ENCODE assay signal across 16 cellular contexts in the genomic region with DNA sequence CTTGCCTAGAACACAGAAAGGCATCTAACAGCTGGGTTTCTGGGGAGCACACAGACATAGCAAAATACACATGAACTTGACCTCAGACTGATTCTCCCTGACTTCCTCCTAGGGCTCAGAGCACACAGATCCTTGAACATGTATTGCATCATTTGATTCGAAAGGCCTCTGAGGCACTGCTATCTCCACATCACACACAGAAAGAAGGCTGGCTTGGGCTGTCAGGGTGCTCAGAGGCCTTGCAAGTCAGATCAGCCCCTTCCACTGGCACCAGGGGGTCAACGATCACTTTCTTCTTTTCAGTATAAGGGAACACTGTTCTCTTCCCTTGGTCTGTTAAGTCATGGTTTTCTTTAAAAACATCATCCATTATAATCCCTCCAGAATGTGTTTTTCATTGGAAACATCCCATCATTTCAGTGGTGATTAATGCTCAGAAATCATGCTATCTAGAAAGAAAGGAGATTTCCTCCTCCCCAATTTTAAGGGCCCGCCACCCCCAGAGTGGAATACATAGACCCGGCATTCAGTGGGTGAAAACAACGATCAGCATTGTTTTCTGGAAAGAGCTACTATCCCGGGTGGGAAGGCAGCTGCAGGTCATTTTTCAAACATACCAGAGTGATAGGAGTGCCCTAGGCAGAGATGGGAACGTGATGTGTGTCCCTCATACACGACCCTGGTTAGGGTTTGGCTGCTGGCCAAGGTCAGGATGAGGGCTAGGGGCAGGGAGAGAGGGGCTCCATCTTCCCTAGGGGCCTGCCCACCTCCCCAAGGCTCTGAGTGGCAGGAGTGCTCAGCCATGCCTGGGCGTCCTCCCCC.
DNase-seq lines count a peak whose midpoint lies in the region; ATAC-seq, FAIRE-seq and TF ChIP-seq lines count a peak whose summit lies in the region.
"Had no signal": no experiment of that assay in that cellular context is flagged by ENCODE, and none has a peak within 500 bp of the region (broad histone marks: within the 10 kb centered on the region; RNA-seq: fewer than 3 reads in every experiment).

No MANE protein-coding gene starts in this region.

- no peaks in the 10 kb centered on the region for H3K27me3 ChIP-seq in tibial artery

- H3K4me1 Mint-ChIP-seq in activated CD4-positive, alpha-beta T cell treated with anti-CD3 and anti-CD28 coated beads for 36 hours: peaks cover 7% of the 10 kb centered on the region

- no peaks in the 10 kb centered on the region for H3K36me3 ChIP-seq in kidney (ENCODE audit: control insufficient read depth in 1 of 2, insufficient read depth in 2 of 2, low read length in 2 of 2)
- H3K36me3 ChIP-seq in tibial artery: no peaks in the 10 kb centered on the region

- peak; percentile 33 for ATAC-seq in activated CD4-positive, alpha-beta T cell treated with anti-CD3 and anti-CD28 coated beads for 36 hours
- ATAC-seq in GM19397 (IDR thresholded peaks at IDR 0.05; ENCODE audit: unreplicated experiment): no peak
- ATAC-seq in HG03196 (IDR thresholded peaks at IDR 0.05; ENCODE audit: unreplicated experiment): no peak
- ATAC-seq: activated CD4-positive, CD25-positive, alpha-beta regulatory T cell treated with anti-CD3 and anti-CD28 coated beads, Interleukin-2, amount 50 U/mL, for 24 hours; activated T-cell treated with anti-CD3 and anti-CD28 coated beads, Interleukin-2, amount 50 U/mL, for 4 hours had no signal

- peaks cover 4% of the 10 kb centered on the region for H3K9me3 Mint-ChIP-seq in activated CD4-positive, alpha-beta T cell treated with anti-CD3 and anti-CD28 coated beads for 36 hours (ENCODE audit: low read depth)

- no peak overlapping the region for H3K4me3 Mint-ChIP-seq in activated CD4-positive, alpha-beta T cell treated with anti-CD3 and anti-CD28 coated beads for 36 hours
- H3K4me3 Mint-ChIP-seq: activated T-cell treated with anti-CD3 and anti-CD28 coated beads, Interleukin-2, amount 50 U/mL, for 4 hours; nephron progenitor cell had no signal

- H3K4me1 ChIP-seq in kidney (ENCODE audit: control insufficient read depth in 1 of 2, insufficient read depth in 1 of 2, low read depth in 1 of 2, low read length in 2 of 2): peaks cover 0 to 4% of the 10 kb centered on the region in 2 donors
- no peaks in the 10 kb centered on the region for H3K4me1 ChIP-seq in tibial artery

- TF ChIP-seq CTCF in kidney (IDR thresholded peaks at IDR 0.05; ENCODE audit: borderline replicate concordance, extremely low read depth, insufficient read depth) (no peak), tibial artery (IDR thresholded peaks at IDR 0.05) (no peak)

- no peak overlapping the region for H3K9ac ChIP-seq in kidney (ENCODE audit: low read length in 2 of 2)

- H3K27ac ChIP-seq in kidney (ENCODE audit: low read depth in 2 of 2, low read length in 2 of 2) (no peak overlapping the region), substantia nigra (ENCODE audit: low read depth, low read length, poor library complexity, severe bottlenecking) (peak overlapping the region; percentile 78), tibial artery (no peak overlapping the region)

- H3K4me3 ChIP-seq in kidney (ENCODE audit: low read length in 2 of 2) (no peak overlapping the region), tibial artery (no peak overlapping the region)

- POLR2A ChIA-PET in activated CD4-positive, alpha-beta T cell treated with anti-CD3 and anti-CD28 coated beads for 36 hours (lab: Charles Lee): no interaction called here

- no peaks in the 10 kb centered on the region for H3K36me3 Mint-ChIP-seq in activated CD4-positive, alpha-beta T cell treated with anti-CD3 and anti-CD28 coated beads for 36 hours (ENCODE audit: low read depth)

- H3K27me3 Mint-ChIP-seq in activated CD4-positive, alpha-beta T cell treated with anti-CD3 and anti-CD28 coated beads for 36 hours: no peaks in the 10 kb centered on the region

- FAIRE-seq in kidney (lab: Jason Lieb, UNC): no peak

- CTCF ChIA-PET in activated CD4-positive, alpha-beta T cell treated with anti-CD3 and anti-CD28 coated beads for 36 hours (lab: Charles Lee): no interaction called here

- H3K9me3 ChIP-seq in kidney (ENCODE audit: control insufficient read depth in 1 of 2, low read length in 2 of 2): no peaks in the 10 kb centered on the region
- no peaks in the 10 kb centered on the region for H3K9me3 ChIP-seq in tibial artery

- H3K27ac Mint-ChIP-seq in activated CD4-positive, alpha-beta T cell treated with anti-CD3 and anti-CD28 coated beads for 36 hours: no peak overlapping the region
- H3K27ac Mint-ChIP-seq: nephron progenitor cell had no signal

- no peak for DNase-seq in activated CD4-positive, alpha-beta T cell treated with anti-CD3 and anti-CD28 coated beads for 36 hours
- no peak for DNase-seq in activated CD4-positive, alpha-beta T cell treated with anti-CD3 and anti-CD28 coated beads for 4 hours
- peak in 30 of 56 donors; percentile 3 to 64 (median 32) for DNase-seq in amygdala (lab: John Stamatoyannopoulos, UW)
- DNase-seq in kidney: peak; percentile 51
- peak in 25 of 49 donors; percentile 8 to 68 (median 29) for DNase-seq in substantia nigra (lab: John Stamatoyannopoulos, UW)
- DNase-seq in tibial artery: no peak
- DNase-seq: 8988T; activated T-cell treated with anti-CD3 and anti-CD28 coated beads, Interleukin-2, amount 50 U/mL, for 4 hours; COR-L47; effector CD8-positive, alpha-beta T cell; NCI-H187 treated with DMSO at 0.1 percent for 48 hours; NCI-H82; nephron progenitor cell had no signal

- intact Hi-C loops in activated CD4-positive, alpha-beta T cell treated with anti-CD3 and anti-CD28 coated beads for 36 hours (cut with DNase I, micrococcal nuclease): no loop called here
- intact Hi-C loops in kidney (cut with DNase I) (no loop called here), tibial artery (cut with DNase I; ENCODE audit: low total_unique reads) (no loop called here)

Comparison
In these comparisons a context has a peak if more than half of its experiments do, and no peak if none do; other contexts are left out.
1. DNase-seq: peak in amygdala (30 of 56), kidney (single experiment) and substantia nigra (25 of 49); none in activated CD4-positive, alpha-beta T cell treated with anti-CD3 and anti-CD28 coated beads for 36 hours (single experiment), activated CD4-positive, alpha-beta T cell treated with anti-CD3 and anti-CD28 coated beads for 4 hours (0 of 2) and tibial artery (0 of 2).